Comparison of ENCODE assay signal across 9 cellular contexts in genomic region chr19:12915860-12916259, GRCh38. TPM values are rescaled to one million over a fixed set of nuclear protein-coding genes. Genes with fewer than 3 reads are reported as not detected.
A peak's percentile ranks its signal among the peaks of the same experiment; 100 is the strongest.
DNase-seq lines count a peak whose midpoint lies in the region; ATAC-seq, FAIRE-seq and TF ChIP-seq lines count a peak whose summit lies in the region.
"Not testable (repeated sequence)": the region's sequence is repeated elsewhere in the genome, so short reads cannot be mapped to it uniquely, and the experiment has no call there.
"Had no signal": no experiment of that assay in that cellular context is flagged by ENCODE, and none has a peak within 500 bp of the region (broad histone marks: within the 10 kb centered on the region; RNA-seq: fewer than 3 reads in every experiment).

No MANE protein-coding gene starts in this region.

- DNase-seq in HEK293T (ENCODE audit: extremely low spot score); T-helper 2 cell treated with Interferon-gamma antibody and Interleukin-4, amounts not matched to agents 5 μg/mL and 100 μg/mL, for 36 hours (ENCODE audit: low spot score); activated T-cell treated with anti-CD3 and anti-CD28 coated beads, Interleukin-2, amount 50 U/mL, for 72 hours; K562 (ENCODE audit: extremely low read depth in 1 of 4, low spot score in 3 of 4); natural killer cell treated with Interleukin-12 subunit alpha and Interleukin-12 subunit beta and Interleukin-15 and Interleukin-18, amount 100 ng/mL, for 72 hours (ENCODE audit: low spot score): not testable (repeated sequence)

- H3K36me3 ChIP-seq in K562 (ENCODE audit: control insufficient read depth, insufficient read depth, low read length), result not testable (repeated sequence)

- H3K36me3 Mint-ChIP-seq in T-helper 2 cell treated with Interferon-gamma antibody and Interleukin-4, amounts not matched to agents 5 μg/mL and 100 μg/mL, for 36 hours (ENCODE audit: low read depth); activated T-cell treated with anti-CD3 and anti-CD28 coated beads, Interleukin-2, amount 50 U/mL, for 72 hours (ENCODE audit: insufficient read depth in 2 of 2); natural killer cell treated with Interleukin-12 subunit alpha and Interleukin-12 subunit beta and Interleukin-15 and Interleukin-18, amount 100 ng/mL, for 72 hours: not testable (repeated sequence)

- not testable (repeated sequence) for ATAC-seq in activated T-cell treated with anti-CD3 and anti-CD28 coated beads, Interleukin-2, amount 50 U/mL, for 72 hours (replicated peaks in 1 of 2); K562; natural killer cell treated with Interleukin-12 subunit alpha and Interleukin-12 subunit beta and Interleukin-15 and Interleukin-18, amount 100 ng/mL, for 72 hours

- H3K27ac ChIP-seq in K562 (ENCODE audit: extremely low read depth, low read depth, low read length), result not testable (repeated sequence)

- not testable (repeated sequence) for H3K9ac ChIP-seq in K562 (ENCODE audit: insufficient read depth in 1 of 2, low read depth in 2 of 2, low read length in 2 of 2)

- intact Hi-C loops in K562 (cut with micrococcal nuclease), result not testable (repeated sequence)

- not testable (repeated sequence) for H3K9me3 ChIP-seq in K562 (replicated peaks; ENCODE audit: control insufficient read depth, insufficient read depth, low read depth, low read length)

- not testable (repeated sequence) for H3K4me3 Mint-ChIP-seq in T-helper 2 cell treated with Interferon-gamma antibody and Interleukin-4, amounts not matched to agents 5 μg/mL and 100 μg/mL, for 36 hours; activated T-cell treated with anti-CD3 and anti-CD28 coated beads, Interleukin-2, amount 50 U/mL, for 72 hours
- peak overlapping the region; percentile 2 for H3K4me3 Mint-ChIP-seq in natural killer cell treated with Interleukin-12 subunit alpha and Interleukin-12 subunit beta and Interleukin-15 and Interleukin-18, amount 100 ng/mL, for 72 hours

- CTCF ChIA-PET in HEK293T (lab: Yijun Ruan, JAX); K562 (lab: Yijun Ruan, JAX; ENCODE audit: low intra/inter-chr PET ratio): not testable (repeated sequence)

- H2AFZ ChIP-seq in K562 (ENCODE audit: low read depth, low read length), result not testable (repeated sequence)

- not testable (repeated sequence) for H3K9me1 ChIP-seq in K562 (ENCODE audit: control insufficient read depth, insufficient read depth, low read length)

- TF ChIP-seq RAD21 in K562 (CRISPR knock-in tag; conservative IDR thresholded peaks at IDR 0.05 in 1 of 2, IDR thresholded peaks at IDR 0.05 in 1 of 2), result not testable (repeated sequence)

- not testable (repeated sequence) for H3K9me3 Mint-ChIP-seq in T-helper 2 cell treated with Interferon-gamma antibody and Interleukin-4, amounts not matched to agents 5 μg/mL and 100 μg/mL, for 36 hours; activated T-cell treated with anti-CD3 and anti-CD28 coated beads, Interleukin-2, amount 50 U/mL, for 72 hours; natural killer cell treated with Interleukin-12 subunit alpha and Interleukin-12 subunit beta and Interleukin-15 and Interleukin-18, amount 100 ng/mL, for 72 hours

- not testable (repeated sequence) for FAIRE-seq in K562 (lab: Jason Lieb, UNC)

- POLR2A ChIA-PET in HEK293T (lab: Yijun Ruan, JAX), result not testable (repeated sequence)
- POLR2A ChIA-PET in K562 (lab: Yijun Ruan, JAX), result interaction anchor here (0.6 to 1.0 kb wide), 3 partner anchors 12 to 27 kb away, joined by 3 to 4 read pairs (median 3); partner anchors contain the start of gene GCDH

- H3K79me2 ChIP-seq in K562 (ENCODE audit: control insufficient read depth, insufficient read depth, low read length), result not testable (repeated sequence)

- peaks cover 20 to 24% of the 10 kb centered on the region in 2 experiments for H3K4me1 ChIP-seq in K562 (replicated peaks in 1 of 2; ENCODE audit: control insufficient read depth in 2 of 2, insufficient read depth in 2 of 2, low read length in 2 of 2)

- peaks cover 24% of the 10 kb centered on the region for H3K4me1 Mint-ChIP-seq in T-helper 2 cell treated with Interferon-gamma antibody and Interleukin-4, amounts not matched to agents 5 μg/mL and 100 μg/mL, for 36 hours (ENCODE audit: low read depth)
- H3K4me1 Mint-ChIP-seq in activated T-cell treated with anti-CD3 and anti-CD28 coated beads, Interleukin-2, amount 50 U/mL, for 72 hours (ENCODE audit: low read depth), result peaks cover 40% of the 10 kb centered on the region
- H3K4me1 Mint-ChIP-seq in natural killer cell treated with Interleukin-12 subunit alpha and Interleukin-12 subunit beta and Interleukin-15 and Interleukin-18, amount 100 ng/mL, for 72 hours (ENCODE audit: low read depth in 2 of 2), result peaks cover 30 to 37% of the 10 kb centered on the region in 2 donors

- BruUV-seq in K562 (replicated peaks; lab: Mats Ljungman, UMichigan), result not testable (repeated sequence)

- not testable (repeated sequence) for H4K20me1 ChIP-seq in K562 (replicated peaks; ENCODE audit: control insufficient read depth, insufficient read depth, low read length)

- H3K27me3 Mint-ChIP-seq in T-helper 2 cell treated with Interferon-gamma antibody and Interleukin-4, amounts not matched to agents 5 μg/mL and 100 μg/mL, for 36 hours (ENCODE audit: low read depth); activated T-cell treated with anti-CD3 and anti-CD28 coated beads, Interleukin-2, amount 50 U/mL, for 72 hours (ENCODE audit: low read depth); natural killer cell treated with Interleukin-12 subunit alpha and Interleukin-12 subunit beta and Interleukin-15 and Interleukin-18, amount 100 ng/mL, for 72 hours: not testable (repeated sequence)

- H3K27me3 ChIP-seq in K562 (ENCODE audit: control insufficient read depth in 2 of 2, insufficient read depth in 2 of 2, low read length in 2 of 2), result not testable (repeated sequence)

- not testable (repeated sequence) for TF ChIP-seq POLR2A in K562 (conservative IDR thresholded peaks at IDR 0.05)

- TF ChIP-seq CTCF in K562 (IDR thresholded peaks at IDR 0.05 in 2 of 3, conservative IDR thresholded peaks at IDR 0.05 in 1 of 3; ENCODE audit: insufficient read depth in 2 of 3, low read depth in 1 of 3, low read length in 3 of 3), result not testable (repeated sequence)

- WGBS in K562 (ENCODE audit: insufficient coverage, low coverage, missing lambda C conversion rate), result 87% methylated on average over 3 of the region's 4 CpGs

- peak overlapping the region; percentile 40 for H3K27ac Mint-ChIP-seq in T-helper 2 cell treated with Interferon-gamma antibody and Interleukin-4, amounts not matched to agents 5 μg/mL and 100 μg/mL, for 36 hours
- H3K27ac Mint-ChIP-seq in activated T-cell treated with anti-CD3 and anti-CD28 coated beads, Interleukin-2, amount 50 U/mL, for 72 hours, result peak overlapping the region; percentile 24
- peak overlapping the region in 1 of 2 donors; percentile 47 for H3K27ac Mint-ChIP-seq in natural killer cell treated with Interleukin-12 subunit alpha and Interleukin-12 subunit beta and Interleukin-15 and Interleukin-18, amount 100 ng/mL, for 72 hours

- not testable (repeated sequence) for TF ChIP-seq EP300 in K562 (IDR thresholded peaks at IDR 0.05; ENCODE audit: low read length)

- in situ Hi-C loops in K562 (cut with MboI), result not testable (repeated sequence)

- H3K4me2 ChIP-seq in K562 (ENCODE audit: insufficient read depth, low read length), result not testable (repeated sequence)

- H3K4me3 ChIP-seq in K562, result not testable (repeated sequence)

RNA-seq across cellular contexts. Expression of gene SYCE2, which starts 3.2 kb away (rescaled TPM):
- 1 to 10 TPM; 3.1 to 4.5 TPM for total RNA-seq in activated T-cell treated with anti-CD3 and anti-CD28 coated beads, Interleukin-2, amount 50 U/mL, for 72 hours
- 1.0 TPM in 1 of 2 replicates, not detected in the other for total RNA-seq in K562 (2011; cell fraction: chromatin; rRNA removed; ENCODE audit: low replicate concordance)
- total RNA-seq in K562 (2011; cell fraction: nucleolus; rRNA removed), result not detected in 2 replicates
- total RNA-seq in K562 (2011; cell fraction: nucleoplasm; rRNA removed), result not detected in 2 replicates
- total RNA-seq in K562 (2014; rRNA removed) (0.98 and 1.5 TPM in 2 replicates), K562 (2014; rRNA removed; fragmentation: Illumina TruSeq; extraction: Trizol) (0.57 and 1.2 TPM in 2 replicates), K562 (2015; rRNA removed; fragmentation: Illumina TruSeq; extraction: Trizol) (0.62 and 0.79 TPM in 2 replicates), K562 (2021) (0.67 and 0.69 TPM in 2 replicates)
- polyA plus RNA-seq in K562 (2011; rRNA removed) (1.2 and 1.7 TPM in 2 replicates), K562 (2014; fragmentation: Illumina TruSeq; extraction: Trizol) (2.1 TPM in 2 replicates), K562 (2014; fragmentation: Nextera tagmentation; extraction: Ambion mirVana) (under 1 TPM; 0.92 to 0.99 TPM), K562 (2014; rRNA removed) (0.85 and 2.1 TPM in 2 replicates)
- polyA plus RNA-seq in K562 (2011; cell fraction: cytosol; rRNA removed), result 0.96 and 1.1 TPM in 2 replicates
- 0.46 and 0.77 TPM in 2 replicates for polyA plus RNA-seq in K562 (2011; cell fraction: nucleus; rRNA removed)
- 1.4 and 4.3 TPM in 2 replicates for polyA plus RNA-seq in K562 (2012)
- polyA minus RNA-seq in K562 (2011; rRNA and poly(A)+ RNA removed), result 0.36 TPM in 1 of 2 replicates, not detected in the other
- 1.5 TPM in 1 of 2 replicates, not detected in the other for polyA minus RNA-seq in K562 (2011; cell fraction: cytosol; rRNA and poly(A)+ RNA removed)
- polyA minus RNA-seq in K562 (2011; cell fraction: nucleus; rRNA and poly(A)+ RNA removed), result not detected in 2 replicates
- 1 to 10 TPM in 1 of 2 donors, under 1 TPM in 1; 0.78 to 1.1 TPM for total RNA-seq in natural killer cell treated with Interleukin-12 subunit alpha and Interleukin-12 subunit beta and Interleukin-15 and Interleukin-18, amount 100 ng/mL, for 72 hours
- total RNA-seq: GM23248, Right ventricle myocardium inferior had no signal
- polyA plus RNA-seq: CD8-positive, alpha-beta memory T cell had no signal

RNA-seq across cellular contexts. Expression of gene FARSA, which starts 17.7 kb away (rescaled TPM):
- total RNA-seq in activated T-cell treated with anti-CD3 and anti-CD28 coated beads, Interleukin-2, amount 50 U/mL, for 72 hours, result 10 to 100 TPM; 63.4 to 70.4 TPM
- 40.0 and 119 TPM in 2 replicates for total RNA-seq in K562 (2011; cell fraction: chromatin; rRNA removed; ENCODE audit: low replicate concordance)
- total RNA-seq in K562 (2011; cell fraction: nucleolus; rRNA removed), result 123 and 134 TPM in 2 replicates
- total RNA-seq in K562 (2011; cell fraction: nucleoplasm; rRNA removed), result 41.9 and 67.4 TPM in 2 replicates
- 186 and 188 TPM in 2 replicates for total RNA-seq in K562 (2014; rRNA removed)
- 23.7 and 36.8 TPM in 2 replicates for total RNA-seq in K562 (2014; rRNA removed; fragmentation: Illumina TruSeq; extraction: Trizol)
- 89.6 and 102 TPM in 2 replicates for total RNA-seq in K562 (2015; rRNA removed; fragmentation: Illumina TruSeq; extraction: Trizol)
- total RNA-seq in K562 (2021), result 237 TPM in 2 replicates
- polyA plus RNA-seq in K562 (2011; rRNA removed), result 25.2 and 39.6 TPM in 2 replicates
- 37.9 and 94.3 TPM in 2 replicates for polyA plus RNA-seq in K562 (2011; cell fraction: cytosol; rRNA removed)
- 112 and 187 TPM in 2 replicates for polyA plus RNA-seq in K562 (2011; cell fraction: nucleus; rRNA removed)
- polyA plus RNA-seq in K562 (2012), result 137 and 208 TPM in 2 replicates
- polyA plus RNA-seq in K562 (2014; fragmentation: Illumina TruSeq; extraction: Trizol), result 173 and 186 TPM in 2 replicates
- polyA plus RNA-seq in K562 (2014; fragmentation: Nextera tagmentation; extraction: Ambion mirVana), result 10 to 100 TPM; 32.6 to 40.0 TPM
- 117 and 142 TPM in 2 replicates for polyA plus RNA-seq in K562 (2014; rRNA removed)
- 10.9 and 13.1 TPM in 2 replicates for polyA minus RNA-seq in K562 (2011; rRNA and poly(A)+ RNA removed)
- polyA minus RNA-seq in K562 (2011; cell fraction: cytosol; rRNA and poly(A)+ RNA removed), result 49.3 and 54.1 TPM in 2 replicates
- polyA minus RNA-seq in K562 (2011; cell fraction: nucleus; rRNA and poly(A)+ RNA removed), result 39.9 and 40.1 TPM in 2 replicates
- total RNA-seq in natural killer cell treated with Interleukin-12 subunit alpha and Interleukin-12 subunit beta and Interleukin-15 and Interleukin-18, amount 100 ng/mL, for 72 hours, result 100 to 1,000 TPM; 130 to 196 TPM

RNA-seq across cellular contexts. Expression of gene CALR, which starts 22.5 kb away (rescaled TPM):
- 100 to 1,000 TPM; 458 to 489 TPM for total RNA-seq in activated T-cell treated with anti-CD3 and anti-CD28 coated beads, Interleukin-2, amount 50 U/mL, for 72 hours
- 1,154 and 1,519 TPM in 2 replicates for total RNA-seq in K562 (2011; cell fraction: chromatin; rRNA removed; ENCODE audit: low replicate concordance)
- 2,017 and 2,086 TPM in 2 replicates for total RNA-seq in K562 (2011; cell fraction: nucleolus; rRNA removed)
- total RNA-seq in K562 (2011; cell fraction: nucleoplasm; rRNA removed), result 1,334 and 1,801 TPM in 2 replicates
- total RNA-seq in K562 (2014; rRNA removed) (673 and 912 TPM in 2 replicates), K562 (2014; rRNA removed; fragmentation: Illumina TruSeq; extraction: Trizol) (473 and 509 TPM in 2 replicates), K562 (2015; rRNA removed; fragmentation: Illumina TruSeq; extraction: Trizol) (794 and 811 TPM in 2 replicates), K562 (2021) (730 and 790 TPM in 2 replicates)
- polyA plus RNA-seq in K562 (2011; rRNA removed) (628 and 644 TPM in 2 replicates), K562 (2014; fragmentation: Illumina TruSeq; extraction: Trizol) (643 and 731 TPM in 2 replicates), K562 (2014; fragmentation: Nextera tagmentation; extraction: Ambion mirVana) (100 to 1,000 TPM; 126 to 147 TPM), K562 (2014; rRNA removed) (642 and 658 TPM in 2 replicates)
- 488 and 529 TPM in 2 replicates for polyA plus RNA-seq in K562 (2011; cell fraction: cytosol; rRNA removed)
- 369 and 585 TPM in 2 replicates for polyA plus RNA-seq in K562 (2011; cell fraction: nucleus; rRNA removed)
- 684 and 846 TPM in 2 replicates for polyA plus RNA-seq in K562 (2012)
- polyA minus RNA-seq in K562 (2011; rRNA and poly(A)+ RNA removed), result 673 and 889 TPM in 2 replicates
- 377 and 404 TPM in 2 replicates for polyA minus RNA-seq in K562 (2011; cell fraction: cytosol; rRNA and poly(A)+ RNA removed)
- polyA minus RNA-seq in K562 (2011; cell fraction: nucleus; rRNA and poly(A)+ RNA removed), result 138 and 244 TPM in 2 replicates
- total RNA-seq in natural killer cell treated with Interleukin-12 subunit alpha and Interleukin-12 subunit beta and Interleukin-15 and Interleukin-18, amount 100 ng/mL, for 72 hours, result 1,000 to 10,000 TPM; 1,328 to 1,513 TPM

RNA-seq across cellular contexts. Expression of gene GCDH, which starts 24.9 kb away (rescaled TPM):
- total RNA-seq in activated T-cell treated with anti-CD3 and anti-CD28 coated beads, Interleukin-2, amount 50 U/mL, for 72 hours, result 10 to 100 TPM; 23.2 to 25.1 TPM
- 55.0 and 139 TPM in 2 replicates for total RNA-seq in K562 (2011; cell fraction: chromatin; rRNA removed; ENCODE audit: low replicate concordance)
- total RNA-seq in K562 (2011; cell fraction: nucleolus; rRNA removed), result 92.4 and 115 TPM in 2 replicates
- total RNA-seq in K562 (2011; cell fraction: nucleoplasm; rRNA removed), result 67.1 and 68.3 TPM in 2 replicates
- total RNA-seq in K562 (2014; rRNA removed) (25.7 and 37.9 TPM in 2 replicates), K562 (2014; rRNA removed; fragmentation: Illumina TruSeq; extraction: Trizol) (11.5 and 17.7 TPM in 2 replicates), K562 (2015; rRNA removed; fragmentation: Illumina TruSeq; extraction: Trizol) (19.1 and 21.3 TPM in 2 replicates), K562 (2021) (40.1 and 47.5 TPM in 2 replicates)
- polyA plus RNA-seq in K562 (2011; rRNA removed) (16.8 and 19.8 TPM in 2 replicates), K562 (2014; fragmentation: Illumina TruSeq; extraction: Trizol) (20.6 and 38.9 TPM in 2 replicates), K562 (2014; fragmentation: Nextera tagmentation; extraction: Ambion mirVana) (1 to 10 TPM; 2.9 to 5.5 TPM), K562 (2014; rRNA removed) (44.7 and 50.8 TPM in 2 replicates)
- polyA plus RNA-seq in K562 (2011; cell fraction: cytosol; rRNA removed), result 38.3 and 58.8 TPM in 2 replicates
- polyA plus RNA-seq in K562 (2011; cell fraction: nucleus; rRNA removed), result 44.2 and 61.1 TPM in 2 replicates
- polyA plus RNA-seq in K562 (2012), result 12.4 and 34.6 TPM in 2 replicates
- 12.1 and 21.1 TPM in 2 replicates for polyA minus RNA-seq in K562 (2011; rRNA and poly(A)+ RNA removed)
- 17.9 and 18.6 TPM in 2 replicates for polyA minus RNA-seq in K562 (2011; cell fraction: cytosol; rRNA and poly(A)+ RNA removed)
- 26.5 and 27.9 TPM in 2 replicates for polyA minus RNA-seq in K562 (2011; cell fraction: nucleus; rRNA and poly(A)+ RNA removed)
- 10 to 100 TPM; 41.5 to 77.2 TPM for total RNA-seq in natural killer cell treated with Interleukin-12 subunit alpha and Interleukin-12 subunit beta and Interleukin-15 and Interleukin-18, amount 100 ng/mL, for 72 hours

RNA-seq across cellular contexts. Expression of gene KLF1, which starts 28.9 kb away (rescaled TPM):
- total RNA-seq in activated T-cell treated with anti-CD3 and anti-CD28 coated beads, Interleukin-2, amount 50 U/mL, for 72 hours, result under 1 TPM; 0.19 to 0.58 TPM
- 6.4 and 26.3 TPM in 2 replicates for total RNA-seq in K562 (2011; cell fraction: chromatin; rRNA removed; ENCODE audit: low replicate concordance)
- 42.0 and 42.9 TPM in 2 replicates for total RNA-seq in K562 (2011; cell fraction: nucleolus; rRNA removed)
- 23.0 and 24.3 TPM in 2 replicates for total RNA-seq in K562 (2011; cell fraction: nucleoplasm; rRNA removed)
- total RNA-seq in K562 (2014; rRNA removed) (163 and 229 TPM in 2 replicates), K562 (2014; rRNA removed; fragmentation: Illumina TruSeq; extraction: Trizol) (26.9 and 40.3 TPM in 2 replicates), K562 (2015; rRNA removed; fragmentation: Illumina TruSeq; extraction: Trizol) (76.4 and 81.8 TPM in 2 replicates), K562 (2021) (144 and 168 TPM in 2 replicates)
- polyA plus RNA-seq in K562 (2011; rRNA removed) (47.3 and 58.8 TPM in 2 replicates), K562 (2014; fragmentation: Illumina TruSeq; extraction: Trizol) (38.0 and 76.5 TPM in 2 replicates), K562 (2014; fragmentation: Nextera tagmentation; extraction: Ambion mirVana) (1 to 10 TPM; 8.4 to 9.3 TPM), K562 (2014; rRNA removed) (111 and 113 TPM in 2 replicates)
- 72.0 and 223 TPM in 2 replicates for polyA plus RNA-seq in K562 (2011; cell fraction: cytosol; rRNA removed)
- polyA plus RNA-seq in K562 (2011; cell fraction: nucleus; rRNA removed), result 45.6 and 85.0 TPM in 2 replicates
- 70.7 and 93.0 TPM in 2 replicates for polyA plus RNA-seq in K562 (2012)
- 11.6 and 17.2 TPM in 2 replicates for polyA minus RNA-seq in K562 (2011; rRNA and poly(A)+ RNA removed)
- 35.4 and 37.3 TPM in 2 replicates for polyA minus RNA-seq in K562 (2011; cell fraction: cytosol; rRNA and poly(A)+ RNA removed)
- 23.3 and 27.4 TPM in 2 replicates for polyA minus RNA-seq in K562 (2011; cell fraction: nucleus; rRNA and poly(A)+ RNA removed)
- total RNA-seq in natural killer cell treated with Interleukin-12 subunit alpha and Interleukin-12 subunit beta and Interleukin-15 and Interleukin-18, amount 100 ng/mL, for 72 hours, result under 1 TPM; 0.52 to 0.89 TPM
- total RNA-seq: Right ventricle myocardium inferior, RPMI7951 had no signal
- polyA plus RNA-seq: CD8-positive, alpha-beta memory T cell; GM23248 had no signal
